Comparison of ENCODE assay signal across 8 cellular contexts in the genomic region with DNA sequence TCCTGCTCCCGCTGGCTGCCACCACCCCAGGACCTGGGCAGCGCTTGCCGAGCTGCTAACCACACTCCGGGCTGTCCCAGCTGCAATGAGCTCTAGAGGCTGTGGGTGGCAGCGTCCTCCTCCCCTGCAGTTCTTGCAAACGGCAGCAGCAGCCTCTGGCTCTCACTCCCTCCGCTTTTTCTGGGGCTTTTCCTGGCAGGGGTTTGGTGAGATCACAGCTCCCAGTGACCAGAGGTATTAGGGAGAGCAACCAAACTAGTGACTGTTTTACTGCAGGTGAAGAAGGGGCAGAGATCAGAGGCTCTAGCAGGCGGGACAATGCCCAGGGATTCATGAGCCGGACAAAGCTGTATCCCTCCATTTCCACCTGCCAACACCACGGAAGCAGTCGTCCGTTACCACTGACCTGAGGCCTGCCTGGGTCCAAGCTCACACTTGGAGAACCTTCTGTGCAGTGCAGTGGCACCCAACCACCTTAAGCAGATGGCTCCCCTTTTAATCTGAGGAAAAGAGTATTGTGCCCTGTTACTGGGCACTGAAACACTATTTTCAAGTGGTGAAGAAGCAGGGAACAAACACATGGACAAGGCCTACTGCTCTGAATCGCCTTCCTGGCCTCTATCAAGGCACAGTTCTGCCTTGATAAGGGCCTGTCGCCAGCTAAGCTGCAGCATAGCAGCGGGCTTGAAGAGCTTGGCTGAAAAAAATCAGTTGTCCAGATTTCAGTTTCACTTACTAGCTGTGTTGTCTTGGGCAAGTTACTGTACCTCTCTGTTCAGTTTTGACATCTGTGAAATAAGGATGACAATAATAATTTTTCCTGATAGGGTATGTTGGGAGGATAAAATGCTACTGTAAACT. TPM values are rescaled to one million over a fixed set of nuclear protein-coding genes. Genes with fewer than 3 reads are reported as not detected.
DNase-seq lines count a peak whose midpoint lies in the region; ATAC-seq and TF ChIP-seq lines count a peak whose summit lies in the region.

A gene (minus strand): TSS at position 87 of the 861 bp plus-strand sequence. CDS start 95 bp downstream, outside the sequence.

- no peaks in the 10 kb centered on the region for H3K36me3 ChIP-seq in mucosa of descending colon (ENCODE audit: low read depth)

- no peak within 1 kb of the TSS for H3K4me3 ChIP-seq in mucosa of descending colon

- TF ChIP-seq CTCF in C4-2B (conservative IDR thresholded peaks at IDR 0.05): peak; percentile 79
- peak; percentile 36 for TF ChIP-seq CTCF in mucosa of descending colon (IDR thresholded peaks at IDR 0.05)

- DNase-seq in NOMO-1 treated with dmso at 0.1 percent for 144 hours (lab: John Stamatoyannopoulos, UW; ENCODE audit: unreplicated experiment) (peak; percentile 62), epidermal melanocyte (ENCODE audit: insufficient read length, low spot score) (peak; percentile 61), mucosa of descending colon (peak; percentile 73 to 87 (median 81))
- peak; percentile 66 for DNase-seq in activated CD8-positive, alpha-beta memory T cell treated with anti-CD3 and anti-CD28 coated beads, Interleukin-2, amount 50 U/mL, for 4 hours
- peak; percentile 66 to 72 for DNase-seq in stimulated activated CD8-positive, alpha-beta memory T cell treated with anti-CD3 and anti-CD28 coated beads, Interleukin-2, amount 100 ng/mL, for 48 hours (ENCODE audit: low read depth in 2 of 2)

- no peak within 1 kb of the TSS for H3K27ac ChIP-seq in C4-2B

- intact Hi-C loops in mucosa of descending colon (cut with DNase I, micrococcal nuclease): loop anchor here in 1 of 2 donors (5.0 kb wide), 1 partner anchor 126 kb away; a partner anchor contains a TSS

- ATAC-seq in GM19324 (IDR thresholded peaks at IDR 0.05; ENCODE audit: low FRiP score, unreplicated experiment): peak; percentile 80
- peak; percentile 98 for ATAC-seq in HG03442 (IDR thresholded peaks at IDR 0.05; ENCODE audit: unreplicated experiment)
- peak; percentile 100 for ATAC-seq in mucosa of descending colon

- H3K9me3 ChIP-seq in mucosa of descending colon: no peaks in the 10 kb centered on the region

- no peaks in the 10 kb centered on the region for H3K4me1 ChIP-seq in mucosa of descending colon (ENCODE audit: low read depth)

RNA-seq across cellular contexts. Expression of the gene that starts here (rescaled TPM):
- 1 to 10 TPM in 1 of 3 donors, under 1 TPM in 2; 0.44 to 2.5 (median 0.69) TPM for total RNA-seq in mucosa of descending colon
